11 cellular contexts compared by ENCODE assay signal in genomic region chr16:27246439-27246838, GRCh38. TPM values are rescaled to one million over a fixed set of nuclear protein-coding genes. Genes with fewer than 3 reads are reported as not detected.
DNase-seq lines count a peak whose midpoint lies in the region; ATAC-seq and TF ChIP-seq lines count a peak whose summit lies in the region.
"Had no signal": no experiment of that assay in that cellular context is flagged by ENCODE, and none has a peak within 500 bp of the region (broad histone marks: within the 10 kb centered on the region; RNA-seq: fewer than 3 reads in every experiment).

No MANE protein-coding gene starts in this region.

- DNase-seq in CD4-positive, alpha-beta memory T cell: no peak
- DNase-seq in RWPE2 (ENCODE audit: low spot score) (no peak), endodermal cell (peak; percentile 31), hepatic stellate cell (ENCODE audit: low spot score) (no peak), osteocyte (ENCODE audit: extremely low spot score, unreplicated experiment) (no peak), HuH-7.5 (ENCODE audit: low spot score) (no peak)
- DNase-seq in stimulated activated CD8-positive, alpha-beta memory T cell treated with anti-CD3 and anti-CD28 coated beads, Interleukin-4, amount 100 ng/mL, for 48 hours: peak; percentile 34
- DNase-seq: NCI-H1105, T-helper 9 cell had no signal

- H3K9ac ChIP-seq in endodermal cell (ENCODE audit: extremely low read depth, low read length, poor library complexity, severe bottlenecking): no peak overlapping the region

- intact Hi-C loops in CD4-positive, alpha-beta memory T cell (cut with micrococcal nuclease): no loop called here

- no peaks in the 10 kb centered on the region for H3K9me3 Mint-ChIP-seq in CD4-positive, alpha-beta memory T cell
- H3K9me3 Mint-ChIP-seq in endodermal cell: no peaks in the 10 kb centered on the region
- no peaks in the 10 kb centered on the region for H3K9me3 Mint-ChIP-seq in osteocyte (ENCODE audit: unreplicated experiment)

- H3K4me1 ChIP-seq in CD4-positive, alpha-beta memory T cell (ENCODE audit: insufficient read depth, low read length): peaks cover 39% of the 10 kb centered on the region
- H3K4me1 ChIP-seq in RWPE2 (ENCODE audit: insufficient read depth, poor library complexity, severe bottlenecking) (peaks cover 27% of the 10 kb centered on the region), endodermal cell (ENCODE audit: control insufficient read depth, insufficient read depth, low read length) (no peaks in the 10 kb centered on the region)

- TF ChIP-seq CTCF in RWPE2 (IDR thresholded peaks at IDR 0.05; ENCODE audit: poor library complexity, severe bottlenecking) (no peak), endodermal cell (conservative IDR thresholded peaks at IDR 0.05) (no peak), osteocyte (IDR thresholded peaks at IDR 0.05) (no peak)

- no peaks in the 10 kb centered on the region for H3K36me3 ChIP-seq in CD4-positive, alpha-beta memory T cell (ENCODE audit: insufficient read depth, low read length)
- H3K36me3 ChIP-seq in RWPE2 (ENCODE audit: low read depth): peaks cover 6% of the 10 kb centered on the region
- no peaks in the 10 kb centered on the region for H3K36me3 ChIP-seq in endodermal cell (ENCODE audit: control insufficient read depth, insufficient read depth, low read length)
- H3K36me3 ChIP-seq: cardiac muscle cell, ovary had no signal

- no peaks in the 10 kb centered on the region for H3K9me3 ChIP-seq in CD4-positive, alpha-beta memory T cell (ENCODE audit: control insufficient read depth in 1 of 2, low read length in 2 of 2)
- H3K9me3 ChIP-seq in RWPE2 (ENCODE audit: severe bottlenecking) (no peaks in the 10 kb centered on the region), endodermal cell (ENCODE audit: control insufficient read depth, low read length) (no peaks in the 10 kb centered on the region)
- H3K9me3 ChIP-seq: ovary had no signal

- POLR2A ChIA-PET in CD4-positive, alpha-beta memory T cell (lab: Charles Lee; ENCODE audit: partially characterized antibody): interaction anchor here (0.7 to 4.6 kb wide), 2 partner anchors 11 to 16 kb away, joined by 3 to 30 read pairs; no protein-coding TSS in a partner anchor

- no peak overlapping the region for H3K4me3 ChIP-seq in CD4-positive, alpha-beta memory T cell (ENCODE audit: low read length in 2 of 2)
- no peak overlapping the region for H3K4me3 ChIP-seq in RWPE2 (ENCODE audit: severe bottlenecking)
- H3K4me3 ChIP-seq in endodermal cell (ENCODE audit: low read length): no peak overlapping the region
- H3K4me3 ChIP-seq: cardiac muscle cell, ovary had no signal

- 94 to 100% methylated on average over 2 to 4 of the region's 4 CpGs for WGBS in endodermal cell (ENCODE audit: insufficient coverage in 1 of 2, insufficient read length in 1 of 2), 2 experiments

- no peaks in the 10 kb centered on the region for H3K27me3 ChIP-seq in CD4-positive, alpha-beta memory T cell (ENCODE audit: insufficient read depth, low read length)
- H3K27me3 ChIP-seq in RWPE2 (ENCODE audit: insufficient read depth, poor library complexity, severe bottlenecking): no peaks in the 10 kb centered on the region
- no peaks in the 10 kb centered on the region for H3K27me3 ChIP-seq in endodermal cell (ENCODE audit: control insufficient read depth, insufficient read depth, low read length, poor library complexity, severe bottlenecking)
- H3K27me3 ChIP-seq: cardiac muscle cell, ovary had no signal

- H3K36me3 Mint-ChIP-seq in CD4-positive, alpha-beta memory T cell: peaks cover 18 to 27% of the 10 kb centered on the region in 2 donors
- H3K36me3 Mint-ChIP-seq in endodermal cell (ENCODE audit: low read depth) (no peaks in the 10 kb centered on the region), osteocyte (ENCODE audit: unreplicated experiment) (no peaks in the 10 kb centered on the region)

- peaks cover 42 to 68% (median 58%) of the 10 kb centered on the region in 4 donors for H3K4me1 Mint-ChIP-seq in CD4-positive, alpha-beta memory T cell
- H3K4me1 Mint-ChIP-seq in endodermal cell (peaks cover 21% of the 10 kb centered on the region), osteocyte (ENCODE audit: unreplicated experiment) (peaks cover 42% of the 10 kb centered on the region)

- CTCF ChIA-PET in CD4-positive, alpha-beta memory T cell (lab: Charles Lee; ENCODE audit: partially characterized antibody): interaction anchor here (1.4 kb wide), 1 partner anchor 9 kb away, joined by 4 read pairs; no protein-coding TSS in a partner anchor

- peak overlapping the region in 4 of 7 donors; percentile 64 to 91 (median 83) for H3K27ac Mint-ChIP-seq in CD4-positive, alpha-beta memory T cell
- H3K27ac Mint-ChIP-seq in endodermal cell: no peak overlapping the region
- no peak overlapping the region for H3K27ac Mint-ChIP-seq in osteocyte (ENCODE audit: unreplicated experiment)

- no peak for ATAC-seq in RWPE2 (ENCODE audit: low read depth)

- H3K27ac ChIP-seq in CD4-positive, alpha-beta memory T cell (ENCODE audit: low read depth, low read length): no peak overlapping the region
- H3K27ac ChIP-seq in RWPE2 (ENCODE audit: poor library complexity, severe bottlenecking) (peak overlapping the region; percentile 45), endodermal cell (ENCODE audit: low read depth, low read length) (no peak overlapping the region)
- H3K27ac ChIP-seq: cardiac muscle cell, ovary had no signal

- H3K27me3 Mint-ChIP-seq in CD4-positive, alpha-beta memory T cell: no peaks in the 10 kb centered on the region
- H3K27me3 Mint-ChIP-seq in endodermal cell (ENCODE audit: insufficient read depth) (no peaks in the 10 kb centered on the region), osteocyte (ENCODE audit: unreplicated experiment) (no peaks in the 10 kb centered on the region)

- peak overlapping the region in 1 of 8 donors; percentile 64 for H3K4me3 Mint-ChIP-seq in CD4-positive, alpha-beta memory T cell
- H3K4me3 Mint-ChIP-seq in endodermal cell (no peak overlapping the region), osteocyte (ENCODE audit: unreplicated experiment) (no peak overlapping the region)

RNA-seq across cellular contexts. Expression of gene NSMCE1, which starts 22.1 kb away (rescaled TPM):
- 10 to 100 TPM; 66.6 to 70.7 TPM for total RNA-seq in CD4-positive, alpha-beta memory T cell
- polyA plus RNA-seq in CD4-positive, alpha-beta memory T cell: 100 to 1,000 TPM; 142 to 202 TPM
- total RNA-seq in endodermal cell (10 to 100 TPM; 22.3 to 22.4 TPM), osteocyte (26.4 and 28.3 TPM in 2 replicates)
- 51.9 TPM for polyA plus RNA-seq in endodermal cell (2013, experiment 1 of 2)
- 43.8 TPM for polyA plus RNA-seq in endodermal cell (2013, experiment 2 of 2)

RNA-seq across cellular contexts. Expression of gene KDM8, which starts 43.1 kb away (rescaled TPM):
- 10 to 100 TPM; 28.6 to 31.0 TPM for total RNA-seq in CD4-positive, alpha-beta memory T cell
- polyA plus RNA-seq in CD4-positive, alpha-beta memory T cell: 1 to 10 TPM; 4.8 to 8.1 TPM
- 10 to 100 TPM; 11.0 to 12.1 TPM for total RNA-seq in endodermal cell
- polyA plus RNA-seq in endodermal cell (2013, experiment 1 of 2): 9.1 TPM
- 6.2 TPM for polyA plus RNA-seq in endodermal cell (2013, experiment 2 of 2)
- 8.3 and 10.3 TPM in 2 replicates for total RNA-seq in osteocyte

Comparison
In these comparisons a context has a peak if more than half of its experiments do, and no peak if none do; other contexts are left out.
1. DNase-seq: peak in endodermal cell (single experiment) and stimulated activated CD8-positive, alpha-beta memory T cell treated with anti-CD3 and anti-CD28 coated beads, Interleukin-4, amount 100 ng/mL, for 48 hours (single experiment); none in CD4-positive, alpha-beta memory T cell (0 of 5), RWPE2 (single experiment), hepatic stellate cell (single experiment), osteocyte (single experiment) and HuH-7.5 (single experiment).
2. H3K27ac Mint-ChIP-seq: peak in CD4-positive, alpha-beta memory T cell (4 of 7); none in endodermal cell (single experiment) and osteocyte (single experiment).